In genomic region chr3:185279582-185280138, GRCh38 we compare ENCODE assay signal across 20 cellular contexts. TPM values are rescaled to one million over a fixed set of nuclear protein-coding genes. Genes with fewer than 3 reads are reported as not detected.
DNase-seq lines count a peak whose midpoint lies in the region; ATAC-seq and TF ChIP-seq lines count a peak whose summit lies in the region.
"Had no signal": no experiment of that assay in that cellular context is flagged by ENCODE, and none has a peak within 500 bp of the region (broad histone marks: within the 10 kb centered on the region; RNA-seq: fewer than 3 reads in every experiment).

No MANE protein-coding gene starts in this region.

- ATAC-seq in HG03378 (IDR thresholded peaks at IDR 0.05; ENCODE audit: unreplicated experiment) (no peak), GM21381 (IDR thresholded peaks at IDR 0.05; ENCODE audit: unreplicated experiment) (no peak)

- H3K4me1 ChIP-seq in OCI-LY7 (ENCODE audit: insufficient read depth, low read length, poor library complexity, severe bottlenecking): peaks cover 9% of the 10 kb centered on the region
- H3K4me1 ChIP-seq: BLaER1 had no signal

- BruUV-seq in Calu3 (replicated peaks; lab: Mats Ljungman, UMichigan): no TSS peak
- BruUV-seq in OCI-LY7 (replicated peaks; lab: Mats Ljungman, UMichigan): no TSS peak

- H3K36me3 ChIP-seq in neural cell (ENCODE audit: insufficient read depth, low read length) (no peaks in the 10 kb centered on the region), OCI-LY7 (ENCODE audit: insufficient read depth, low read length) (no peaks in the 10 kb centered on the region)
- H3K36me3 ChIP-seq: BLaER1 had no signal

- no peaks in the 10 kb centered on the region for H4K20me1 ChIP-seq in neural cell (ENCODE audit: insufficient read depth)
- no peaks in the 10 kb centered on the region for H4K20me1 ChIP-seq in OCI-LY7 (ENCODE audit: insufficient read depth, low read length)
- H4K20me1 ChIP-seq: BLaER1 had no signal

- H3K79me2 ChIP-seq in neural cell (replicated peaks; ENCODE audit: insufficient read depth, low read length) (peaks cover 12% of the 10 kb centered on the region), OCI-LY7 (ENCODE audit: insufficient read depth, low read depth, low read length) (peaks cover 6% of the 10 kb centered on the region; the same call in 1 of the 2 replicates)

- H3K27ac ChIP-seq in neural cell (ENCODE audit: low read length): peak overlapping the region; percentile 66
- no peak overlapping the region for H3K27ac ChIP-seq in OCI-LY7 (ENCODE audit: low read depth, low read length, poor library complexity, severe bottlenecking)
- H3K27ac ChIP-seq: BLaER1, GM23248, HL-60 had no signal

- H3K27me3 Mint-ChIP-seq in Calu3 (ENCODE audit: unreplicated experiment): no peaks in the 10 kb centered on the region
- H3K27me3 Mint-ChIP-seq in brain: peaks cover 31% of the 10 kb centered on the region

- H3F3A ChIP-seq in neural cell (ENCODE audit: insufficient read depth, low read length, poor library complexity, severe bottlenecking): no peaks in the 10 kb centered on the region

- peak; percentile 21 for TF ChIP-seq EP300 in neural cell (conservative IDR thresholded peaks at IDR 0.05; ENCODE audit: poor library complexity, severe bottlenecking)

- intact Hi-C loops in Calu3 (cut with micrococcal nuclease; ENCODE audit: unreplicated experiment): no loop called here
- intact Hi-C loops in OCI-LY7 (cut with micrococcal nuclease; ENCODE audit: unreplicated experiment): no loop called here

- H3K4me3 Mint-ChIP-seq in Calu3 (ENCODE audit: low read depth, unreplicated experiment): no peak overlapping the region
- peak overlapping the region in 3 of 5 experiments; percentile 38 to 67 (median 65) for H3K4me3 Mint-ChIP-seq in brain

- TF ChIP-seq RAD21 in neural cell (conservative IDR thresholded peaks at IDR 0.05): no peak

- H3K4me3 ChIP-seq in neural cell (ENCODE audit: low read length) (peak overlapping the region; percentile 47), OCI-LY7 (ENCODE audit: low read depth, low read length, poor library complexity, severe bottlenecking) (no peak overlapping the region)
- H3K4me3 ChIP-seq: BLaER1, GM12878, GM23248, K562 had no signal

- H2AFZ ChIP-seq in neural cell (ENCODE audit: low read depth, low read length) (peak overlapping the region; percentile 47), OCI-LY7 (ENCODE audit: low read length) (no peak overlapping the region)

- H3K9me2 ChIP-seq in neural cell (ENCODE audit: insufficient read depth, low read length) (no peaks in the 10 kb centered on the region), OCI-LY7 (ENCODE audit: insufficient read depth, low read length) (no peaks in the 10 kb centered on the region)

- H3K9me3 Mint-ChIP-seq in Calu3 (ENCODE audit: low read depth, unreplicated experiment) (no peaks in the 10 kb centered on the region), brain (peaks cover 11 to 23% (median 16%) of the 10 kb centered on the region in 5 experiments)

- H3K9me3 ChIP-seq in neural cell (ENCODE audit: low read length): no peaks in the 10 kb centered on the region
- no peaks in the 10 kb centered on the region for H3K9me3 ChIP-seq in OCI-LY7 (ENCODE audit: low read length)
- H3K9me3 ChIP-seq: BLaER1 had no signal

- no peaks in the 10 kb centered on the region for H3K27me3 ChIP-seq in neural cell (ENCODE audit: insufficient read depth, low read depth, low read length)
- H3K27me3 ChIP-seq: BLaER1 had no signal

- POLR2A ChIA-PET in OCI-LY7 (lab: Charles Lee): interaction anchor here (0.5 to 0.6 kb wide), 2 partner anchors 9 to 343 kb away, joined by 3 read pairs; no protein-coding TSS in a partner anchor

- CTCF ChIA-PET in Calu3 (lab: Charles Lee) (no interaction called here), OCI-LY7 (lab: Charles Lee; ENCODE audit: unreplicated experiment) (no interaction called here)

- DNase-seq in Calu3 (no peak), NCI-H69 (lab: John Stamatoyannopoulos, UW) (peak; percentile 12), OCI-LY7 (ENCODE audit: low spot score) (no peak)
- DNase-seq: ACHN, DMS 273 treated with DMSO at 0.1 percent for 48 hours, DMS53, DND-41, EL, GM23248, HCEC 1CT, IMR-90 had no signal

- H3K4me2 ChIP-seq in neural cell (ENCODE audit: low read length): peak overlapping the region; percentile 47
- no peak overlapping the region for H3K4me2 ChIP-seq in OCI-LY7 (ENCODE audit: low read length)
- H3K4me2 ChIP-seq: BLaER1 had no signal

- peak overlapping the region; percentile 50 for H3K9ac ChIP-seq in neural cell (ENCODE audit: low read length)
- H3K9ac ChIP-seq: BLaER1, GM23248 had no signal

- no peak for TF ChIP-seq CTCF in Calu3 (IDR thresholded peaks at IDR 0.05; ENCODE audit: unreplicated experiment)
- TF ChIP-seq CTCF in brain (conservative IDR thresholded peaks at IDR 0.05): no peak
- no peak for TF ChIP-seq CTCF in neural cell (IDR thresholded peaks at IDR 0.05; ENCODE audit: poor library complexity, severe bottlenecking)
- TF ChIP-seq CTCF in OCI-LY7 (conservative IDR thresholded peaks at IDR 0.05; ENCODE audit: low read length): no peak

- peaks cover 23% of the 10 kb centered on the region for H3K36me3 Mint-ChIP-seq in Calu3 (ENCODE audit: insufficient read depth, unreplicated experiment)
- H3K36me3 Mint-ChIP-seq in brain: peaks cover 23% of the 10 kb centered on the region
- H3K36me3 Mint-ChIP-seq: CD14-positive monocyte had no signal

- H3K4me1 Mint-ChIP-seq in Calu3 (ENCODE audit: low read depth, unreplicated experiment): peaks cover 22% of the 10 kb centered on the region
- peaks cover 45% of the 10 kb centered on the region for H3K4me1 Mint-ChIP-seq in brain

- H3K27ac Mint-ChIP-seq in Calu3 (ENCODE audit: unreplicated experiment) (peak overlapping the region; percentile 14), brain (peak overlapping the region in 3 of 5 experiments; percentile 11 to 51 (median 47))

TF ChIP-seq in neural cell, 6 proteins besides CTCF, POLR2A, EP300 and RAD21:
- TF ChIP-seq POLR2AphosphoS5 (IDR thresholded peaks at IDR 0.05): peak; percentile 8
- TF ChIP-seq REST (IDR thresholded peaks at IDR 0.05; ENCODE audit: borderline replicate concordance): no peak

RNA-seq across cellular contexts. Expression of gene EHHADH, which starts 25.8 kb away (rescaled TPM):
- total RNA-seq in Calu3 (2022) (20.1 and 24.3 TPM in 2 replicates), OCI-LY7 (2022) (1.1 and 1.3 TPM in 2 replicates)
- polyA plus RNA-seq in brain (ENCODE audit: insufficient read depth, low read depth, low replicate concordance) (2.3 TPM), neural cell (1.8 and 2.0 TPM in 2 replicates)
- 3.4 and 3.9 TPM in 2 replicates for polyA minus RNA-seq in neural cell
- 0.15 TPM in 1 of 2 replicates, not detected in the other for total RNA-seq in OCI-LY7 (2014; rRNA removed; shearing (Covaris generic))
